1 cellular context compared by ENCODE assay signal in the genomic region with DNA sequence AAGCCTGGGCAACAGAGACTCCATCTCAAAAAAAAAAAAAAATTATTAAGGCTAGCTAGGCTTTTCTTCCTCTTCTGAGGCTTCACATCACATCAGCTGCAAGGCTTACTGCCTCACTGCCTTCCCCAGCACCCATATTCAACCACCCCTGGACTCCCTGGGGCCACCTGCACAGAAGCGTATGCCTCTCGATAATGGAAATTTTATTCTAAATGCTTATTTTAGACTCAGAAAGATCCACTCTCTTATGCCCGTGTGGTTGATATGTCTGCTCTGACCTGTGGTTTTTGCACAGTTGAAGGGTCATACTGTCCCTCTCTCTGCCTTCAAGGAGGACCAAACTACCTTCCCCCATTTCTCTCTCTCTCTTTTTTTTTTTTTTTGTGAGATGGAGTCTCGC.
TF ChIP-seq lines count a peak whose summit lies in the region.

No MANE protein-coding gene starts in this region.

TF ChIP-seq in IMR-90, 13 proteins besides CTCF, POLR2A, EP300 and RAD21 (continued from another document):
- no peak for TF ChIP-seq ELK1 (IDR thresholded peaks at IDR 0.05; ENCODE audit: borderline replicate concordance, low read depth, low read length)
- TF ChIP-seq RFX5 (IDR thresholded peaks at IDR 0.05; ENCODE audit: low read depth, low read length): no peak
- no peak for TF ChIP-seq MAFK (IDR thresholded peaks at IDR 0.05; ENCODE audit: low read depth, low read length)
- TF ChIP-seq CEBPB (IDR thresholded peaks at IDR 0.05; ENCODE audit: low read depth, low read length): no peak
- TF ChIP-seq MAZ (IDR thresholded peaks at IDR 0.05; ENCODE audit: borderline replicate concordance, low read depth, low read length): no peak
- TF ChIP-seq BHLHE40 (IDR thresholded peaks at IDR 0.05; ENCODE audit: low read depth, low read length): no peak
- TF ChIP-seq USF2 (IDR thresholded peaks at IDR 0.05; ENCODE audit: low read depth, low read length): no peak
- TF ChIP-seq RCOR1 (IDR thresholded peaks at IDR 0.05; ENCODE audit: insufficient replicate concordance, low read length): no peak
- TF ChIP-seq MXI1 (IDR thresholded peaks at IDR 0.05; ENCODE audit: borderline replicate concordance, low read depth, low read length): no peak
